ENCODE assay signal across 1 cellular context in genomic region chr11:11786234-11786633, GRCh38.
TF ChIP-seq lines count a peak whose summit lies in the region.

No MANE protein-coding gene starts in this region.

TF ChIP-seq in K562, 482 proteins besides CTCF, POLR2A, EP300 and RAD21 (continued from another document):
- no peak for TF ChIP-seq CUX1 (CRISPR knock-in tag; IDR thresholded peaks at IDR 0.05)
- no peak for TF ChIP-seq FOXK1 (CRISPR knock-in tag; IDR thresholded peaks at IDR 0.05; ENCODE audit: borderline replicate concordance)
- TF ChIP-seq ZNF143 (CRISPR knock-in tag; IDR thresholded peaks at IDR 0.05), result no peak
- no peak for TF ChIP-seq ZNF282 (CRISPR knock-in tag; IDR thresholded peaks at IDR 0.05)
